In genomic region chr6:49978332-49979226, GRCh38 we compare ENCODE assay signal across 10 cellular contexts. TPM values are rescaled to one million over a fixed set of nuclear protein-coding genes. Genes with fewer than 3 reads are reported as not detected.
A peak's percentile ranks its signal among the peaks of the same experiment; 100 is the strongest.
DNase-seq lines count a peak whose midpoint lies in the region; ATAC-seq, FAIRE-seq and TF ChIP-seq lines count a peak whose summit lies in the region.
"Had no signal": no experiment of that assay in that cellular context is flagged by ENCODE, and none has a peak within 500 bp of the region (broad histone marks: within the 10 kb centered on the region; RNA-seq: fewer than 3 reads in every experiment).

No MANE protein-coding gene starts in this region.

- H3K4me1 ChIP-seq in keratinocyte (ENCODE audit: control insufficient read depth, extremely low read depth, insufficient read depth, low read length), result no peaks in the 10 kb centered on the region

- no peaks in the 10 kb centered on the region for H4K20me1 ChIP-seq in keratinocyte (ENCODE audit: control insufficient read depth, extremely low read depth, insufficient read depth, low read length)

- H3K9me3 Mint-ChIP-seq in activated naive CD4-positive, alpha-beta T cell treated with anti-CD3 and anti-CD28 coated beads for 36 hours, result no peaks in the 10 kb centered on the region
- H3K9me3 Mint-ChIP-seq: neural crest cell had no signal

- H3K9ac ChIP-seq in keratinocyte (ENCODE audit: control insufficient read depth, extremely low read depth, insufficient read depth, low read length), result no peak overlapping the region

- H3K27ac ChIP-seq in keratinocyte (ENCODE audit: control insufficient read depth, insufficient read depth, low read length), result no peak overlapping the region

- no peaks in the 10 kb centered on the region for H3K36me3 Mint-ChIP-seq in activated naive CD4-positive, alpha-beta T cell treated with anti-CD3 and anti-CD28 coated beads for 36 hours (ENCODE audit: low read depth)

- dilution Hi-C loops in keratinocyte (cut with MboI; ENCODE audit: extremely low pct_ligation_motif_present, low sequenced_read_pairs), result no loop called here

- CTCF ChIA-PET in activated naive CD4-positive, alpha-beta T cell treated with anti-CD3 and anti-CD28 coated beads for 36 hours (lab: Charles Lee), result no interaction called here

- ATAC-seq in GM18519 (IDR thresholded peaks at IDR 0.05; ENCODE audit: low FRiP score, unreplicated experiment), result peak; percentile 38
- ATAC-seq in GM21423 (IDR thresholded peaks at IDR 0.05; ENCODE audit: unreplicated experiment), result peak; percentile 47
- peak; percentile 51 for ATAC-seq in HG03439 (IDR thresholded peaks at IDR 0.05; ENCODE audit: unreplicated experiment)

- no peaks in the 10 kb centered on the region for H3K79me2 ChIP-seq in keratinocyte (ENCODE audit: control insufficient read depth, insufficient read depth, low read length)

- H3K27me3 Mint-ChIP-seq in activated naive CD4-positive, alpha-beta T cell treated with anti-CD3 and anti-CD28 coated beads for 36 hours (ENCODE audit: low read depth), result no peaks in the 10 kb centered on the region

- peak overlapping the region; percentile 31 for H3K4me2 ChIP-seq in keratinocyte (ENCODE audit: control insufficient read depth, extremely low read depth, insufficient read depth, low read depth, low read length)

- no peak overlapping the region for H3K4me3 ChIP-seq in keratinocyte (ENCODE audit: control insufficient read depth in 2 of 3, extremely low read depth in 1 of 3, insufficient read depth in 2 of 3, low read depth in 1 of 3, low read length in 3 of 3)

- H2AFZ ChIP-seq in keratinocyte (ENCODE audit: control insufficient read depth, low read length), result peak overlapping the region; percentile 24

- H3K9me3 ChIP-seq in keratinocyte (ENCODE audit: control insufficient read depth, low read depth, low read length), result no peaks in the 10 kb centered on the region

- intact Hi-C loops in activated naive CD4-positive, alpha-beta T cell treated with anti-CD3 and anti-CD28 coated beads for 36 hours (cut with micrococcal nuclease), result no loop called here

- no peaks in the 10 kb centered on the region for H3K27me3 ChIP-seq in keratinocyte (ENCODE audit: control insufficient read depth, extremely low read depth, insufficient read depth, low read length)

- no peak for FAIRE-seq in keratinocyte (lab: Jason Lieb, UNC)
- FAIRE-seq: GM18507 had no signal

- H3K4me1 Mint-ChIP-seq in activated naive CD4-positive, alpha-beta T cell treated with anti-CD3 and anti-CD28 coated beads for 36 hours (ENCODE audit: low read depth), result peaks cover 6% of the 10 kb centered on the region
- H3K4me1 Mint-ChIP-seq: neural crest cell had no signal

- DNase-seq in keratinocyte (ENCODE audit: low read depth, low spot score) (no peak), H4 (ENCODE audit: low spot score) (no peak), NCI-H1048 (lab: John Stamatoyannopoulos, UW) (no peak), NCI-H2107 treated with DMSO at 0.1 percent for 48 hours (lab: John Stamatoyannopoulos, UW; ENCODE audit: unreplicated experiment) (no peak)
- DNase-seq in activated naive CD4-positive, alpha-beta T cell treated with anti-CD3 and anti-CD28 coated beads for 36 hours, result no peak

- no peaks in the 10 kb centered on the region for H3K9me1 ChIP-seq in keratinocyte (ENCODE audit: control insufficient read depth, extremely low read depth, insufficient read depth, low read length)

- no peak overlapping the region for H3K27ac Mint-ChIP-seq in activated naive CD4-positive, alpha-beta T cell treated with anti-CD3 and anti-CD28 coated beads for 36 hours

- no peak overlapping the region for H3K4me3 Mint-ChIP-seq in activated naive CD4-positive, alpha-beta T cell treated with anti-CD3 and anti-CD28 coated beads for 36 hours
- H3K4me3 Mint-ChIP-seq: neural crest cell had no signal

- H3K36me3 ChIP-seq in keratinocyte (ENCODE audit: control insufficient read depth in 2 of 2, extremely low read depth in 1 of 2, insufficient read depth in 2 of 2, low read length in 2 of 2), result no peaks in the 10 kb centered on the region

- no peak for TF ChIP-seq CTCF in keratinocyte (optimal IDR thresholded peaks at IDR 0.05 in 1 of 3, IDR thresholded peaks at IDR 0.05 in 1 of 3, conservative IDR thresholded peaks at IDR 0.05 in 1 of 3; ENCODE audit: extremely low read depth in 1 of 3, insufficient read depth in 2 of 3, low read length in 3 of 3)

RNA-seq across cellular contexts. Expression of gene DEFB113, which starts 9.2 kb away (rescaled TPM):
- polyA plus RNA-seq in keratinocyte, result not detected in 3 replicates
- not detected for polyA plus RNA-seq in keratinocyte (2011; ENCODE audit: low read depth)
- polyA plus RNA-seq in keratinocyte (2011; cell fraction: cytosol; rRNA removed), result not detected in 2 replicates
- not detected in 2 replicates for polyA plus RNA-seq in keratinocyte (2011; cell fraction: nucleus; rRNA removed)
- not detected in 2 replicates for polyA plus RNA-seq in keratinocyte (2012; ENCODE audit: low replicate concordance)
- polyA minus RNA-seq in keratinocyte, result not detected in 3 replicates
- polyA minus RNA-seq in keratinocyte (2011; cell fraction: cytosol; rRNA and poly(A)+ RNA removed), result not detected
- polyA minus RNA-seq in keratinocyte (2011; cell fraction: nucleus; rRNA and poly(A)+ RNA removed), result not detected in 2 replicates
- total RNA-seq in H4 (2014; rRNA removed; shearing (Covaris generic)), result not detected in 2 replicates
- not detected for total RNA-seq in activated naive CD4-positive, alpha-beta T cell treated with anti-CD3 and anti-CD28 coated beads for 36 hours
- total RNA-seq: neural crest cell had no signal

RNA-seq across cellular contexts. Expression of gene DEFB114, which starts 14.6 kb away (rescaled TPM):
- polyA plus RNA-seq in keratinocyte, result not detected in 3 replicates
- polyA plus RNA-seq in keratinocyte (2011; ENCODE audit: low read depth), result not detected
- polyA plus RNA-seq in keratinocyte (2011; cell fraction: cytosol; rRNA removed), result not detected in 2 replicates
- polyA plus RNA-seq in keratinocyte (2011; cell fraction: nucleus; rRNA removed), result not detected in 2 replicates
- polyA plus RNA-seq in keratinocyte (2012; ENCODE audit: low replicate concordance), result not detected in 2 replicates
- not detected in 3 replicates for polyA minus RNA-seq in keratinocyte
- polyA minus RNA-seq in keratinocyte (2011; cell fraction: cytosol; rRNA and poly(A)+ RNA removed), result not detected
- not detected in 2 replicates for polyA minus RNA-seq in keratinocyte (2011; cell fraction: nucleus; rRNA and poly(A)+ RNA removed)
- total RNA-seq in H4 (2014; rRNA removed; shearing (Covaris generic)), result not detected in 2 replicates
- total RNA-seq in activated naive CD4-positive, alpha-beta T cell treated with anti-CD3 and anti-CD28 coated beads for 36 hours, result not detected
- total RNA-seq: neural crest cell had no signal

RNA-seq across cellular contexts. Expression of gene DEFB110, which starts 43.2 kb away (rescaled TPM):
- polyA plus RNA-seq in keratinocyte, result not detected in 3 replicates
- polyA plus RNA-seq in keratinocyte (2011; ENCODE audit: low read depth), result not detected
- not detected in 2 replicates for polyA plus RNA-seq in keratinocyte (2011; cell fraction: cytosol; rRNA removed)
- not detected in 2 replicates for polyA plus RNA-seq in keratinocyte (2011; cell fraction: nucleus; rRNA removed)
- not detected in 2 replicates for polyA plus RNA-seq in keratinocyte (2012; ENCODE audit: low replicate concordance)
- polyA minus RNA-seq in keratinocyte, result not detected in 3 replicates
- not detected for polyA minus RNA-seq in keratinocyte (2011; cell fraction: cytosol; rRNA and poly(A)+ RNA removed)
- not detected in 2 replicates for polyA minus RNA-seq in keratinocyte (2011; cell fraction: nucleus; rRNA and poly(A)+ RNA removed)
- not detected in 2 replicates for total RNA-seq in H4 (2014; rRNA removed; shearing (Covaris generic))
- total RNA-seq in activated naive CD4-positive, alpha-beta T cell treated with anti-CD3 and anti-CD28 coated beads for 36 hours, result not detected
- total RNA-seq: neural crest cell had no signal
